ENCODE assay signal across 8 cellular contexts in the genomic region with DNA sequence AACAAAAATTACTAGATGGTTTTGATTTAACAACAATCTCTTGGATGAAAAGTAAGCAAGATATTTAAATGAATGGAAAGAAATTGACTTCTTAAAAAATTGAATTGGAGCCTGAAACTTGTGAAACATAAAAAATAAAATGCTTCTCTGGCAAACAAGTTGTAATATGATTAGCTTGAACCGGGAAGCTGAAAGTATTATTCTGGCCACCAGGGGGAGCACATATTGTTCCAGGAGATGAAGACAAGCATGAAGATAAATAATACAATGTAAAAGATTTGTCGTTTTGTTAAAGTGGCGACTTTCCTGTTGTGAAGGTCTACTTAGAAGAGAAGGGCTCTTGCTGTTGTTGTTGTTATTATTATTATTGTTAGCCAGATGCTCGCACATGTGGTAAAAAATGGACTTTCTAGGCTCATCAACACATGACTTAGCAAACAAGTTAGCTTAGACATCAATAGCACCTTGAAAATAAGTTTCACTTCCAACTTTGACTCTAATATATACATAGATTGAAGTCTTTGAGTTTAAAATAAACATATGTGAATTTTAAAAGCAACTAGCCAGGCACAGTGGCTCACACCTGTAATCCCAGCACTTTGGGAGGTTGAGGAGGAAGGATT. TPM values are rescaled to one million over a fixed set of nuclear protein-coding genes. Genes with fewer than 3 reads are reported as not detected.
DNase-seq lines count a peak whose midpoint lies in the region; ATAC-seq and TF ChIP-seq lines count a peak whose summit lies in the region.

No MANE protein-coding gene starts in this region.

- in situ Hi-C loops in gastrocnemius medialis (cut with MboI; ENCODE audit: low sequenced_read_pairs in 4 of 4), result loop anchor here in 3 of 4 donors (25.0 kb wide), 2 partner anchors 393 to 593 kb away; no protein-coding TSS in a partner anchor

- no peak overlapping the region for H3K4me3 Mint-ChIP-seq in Caco-2 (ENCODE audit: unreplicated experiment)

- H3K9me3 ChIP-seq in Caco-2 (no peaks in the 10 kb centered on the region), gastrocnemius medialis (no peaks in the 10 kb centered on the region)

- H3K4me3 ChIP-seq in Caco-2 (ENCODE audit: low read depth, low read length) (no peak overlapping the region), WI38 (ENCODE audit: low read depth, low read length) (no peak overlapping the region), fibroblast of villous mesenchyme (ENCODE audit: low read depth, low read length) (no peak overlapping the region), gastrocnemius medialis (no peak overlapping the region)

- H3K9me3 Mint-ChIP-seq in Caco-2 (ENCODE audit: unreplicated experiment), result no peaks in the 10 kb centered on the region

- POLR2A ChIA-PET in Caco-2 (lab: Charles Lee), result no interaction called here

- TF ChIP-seq POLR2A in gastrocnemius medialis (IDR thresholded peaks at IDR 0.05), result no peak

- no peaks in the 10 kb centered on the region for H3K36me3 ChIP-seq in Caco-2 (ENCODE audit: control insufficient read depth, insufficient read depth, low read length)
- H3K36me3 ChIP-seq in gastrocnemius medialis, result no peaks in the 10 kb centered on the region

- peaks cover 8% of the 10 kb centered on the region for H3K27me3 Mint-ChIP-seq in Caco-2 (ENCODE audit: insufficient read depth, unreplicated experiment)

- H3K36me3 Mint-ChIP-seq in Caco-2 (ENCODE audit: insufficient read depth, unreplicated experiment), result no peaks in the 10 kb centered on the region

- peaks cover 6% of the 10 kb centered on the region for H3K4me1 ChIP-seq in Caco-2
- peaks cover 0 to 6% of the 10 kb centered on the region in 2 donors for H3K4me1 ChIP-seq in gastrocnemius medialis

- BruUV-seq in Caco-2 (replicated peaks; lab: Mats Ljungman, UMichigan), result no TSS peak

- DNase-seq in Caco-2 (peak; percentile 72 to 81), GM20000 (ENCODE audit: low spot score) (peak; percentile 78), NCI-H2029 (lab: John Stamatoyannopoulos, UW) (peak; percentile 48), fibroblast of villous mesenchyme (ENCODE audit: low read depth) (peak; percentile 61), gastrocnemius medialis (peak in 1 of 2 donors; percentile 27), mesenteric fat pad (ENCODE audit: low spot score) (no peak)
- DNase-seq in effector CD8-positive, alpha-beta T cell (lab: John Stamatoyannopoulos, UW), result no peak

- H3K27me3 ChIP-seq in Caco-2 (replicated peaks; ENCODE audit: control insufficient read depth, insufficient read depth, low read length), result no peaks in the 10 kb centered on the region
- H3K27me3 ChIP-seq in gastrocnemius medialis, result peaks cover 0 to 10% (median 0%) of the 10 kb centered on the region in 3 donors

- intact Hi-C loops in Caco-2 (cut with micrococcal nuclease; ENCODE audit: unreplicated experiment) (loop anchor here (1.0 to 5.0 kb wide), 4 partner anchors 48 to 387 kb away; no protein-coding TSS in a partner anchor), gastrocnemius medialis (cut with DNase I; ENCODE audit: low total_unique reads) (loop anchor here (5.0 kb wide), 1 partner anchor 528 kb away; no protein-coding TSS in a partner anchor)

- CTCF ChIA-PET in Caco-2 (lab: Charles Lee), result interaction anchor here (0.6 to 2.7 kb wide), 10 partner anchors 9 to 509 kb away, joined by 3 to 57 read pairs (median 4); no protein-coding TSS in a partner anchor

- no peak overlapping the region for H3K27ac ChIP-seq in gastrocnemius medialis

- H3K4me1 Mint-ChIP-seq in Caco-2 (ENCODE audit: low read depth, unreplicated experiment), result no peaks in the 10 kb centered on the region

- peak in 1 of 2 donors; percentile 53 for ATAC-seq in gastrocnemius medialis

- TF ChIP-seq CTCF in Caco-2 (IDR thresholded peaks at IDR 0.05; ENCODE audit: insufficient read depth in 1 of 2, low read depth in 1 of 2, low read length in 1 of 2, severe bottlenecking in 1 of 2, unreplicated experiment in 1 of 2) (peak; percentile 70 to 90), GM20000 (IDR thresholded peaks at IDR 0.05; ENCODE audit: extremely low read depth, missing control alignments) (peak; percentile 72), WI38 (IDR thresholded peaks at IDR 0.05; ENCODE audit: low read depth, low read length) (peak; percentile 57), fibroblast of villous mesenchyme (IDR thresholded peaks at IDR 0.05; ENCODE audit: insufficient read depth, low read depth, low read length) (peak; percentile 77), gastrocnemius medialis (IDR thresholded peaks at IDR 0.05 in 4 of 5, conservative IDR thresholded peaks at IDR 0.05 in 1 of 5) (peak in 4 of 5 experiments; percentile 39 to 69 (median 51))

- H3K27ac Mint-ChIP-seq in Caco-2 (ENCODE audit: unreplicated experiment), result no peak overlapping the region

RNA-seq across cellular contexts. Expression of gene PAX1, which starts 14.2 kb away (rescaled TPM):
- total RNA-seq in Caco-2 (2022) (not detected in 2 replicates), fibroblast of villous mesenchyme (under 0.01 TPM in 1 of 2 replicates, not detected in the other), gastrocnemius medialis (under 1 TPM in 2 of 4 donors, not detected in 2; 0.10 to 0.24 TPM), mesenteric fat pad (not detected)

Comparison
In these comparisons a context has a peak if more than half of its experiments do, and no peak if none do; other contexts are left out.
1. DNase-seq: peak in Caco-2 (2 of 2), GM20000 (single experiment), NCI-H2029 (single experiment) and fibroblast of villous mesenchyme (single experiment); none in mesenteric fat pad (single experiment) and effector CD8-positive, alpha-beta T cell (single experiment).
2. Peak in every context shown above with its lines, with median percentiles within 50 percentile points of each other: CTCF ChIP-seq.